In genomic region chr11:72683782-72684200, GRCh38 we compare ENCODE assay signal across 1 cellular context.
TF ChIP-seq lines count a peak whose summit lies in the region.

No MANE protein-coding gene starts in this region.

TF ChIP-seq in H1, 55 proteins besides CTCF, POLR2A, EP300 and RAD21 (continued from another document):
- TF ChIP-seq BRCA1 (IDR thresholded peaks at IDR 0.05; ENCODE audit: low read depth, low read length) (no peak), FOSL1 (IDR thresholded peaks at IDR 0.05; ENCODE audit: insufficient read depth, low read depth, low read length) (no peak), YY1 (IDR thresholded peaks at IDR 0.05; ENCODE audit: low read depth, low read length) (peak; percentile 19; the same call in 1 of the 2 replicates), TBP (IDR thresholded peaks at IDR 0.05; ENCODE audit: low read depth, low read length) (no peak; the same call in 1 of the 2 replicates), SRF (IDR thresholded peaks at IDR 0.05; ENCODE audit: low read depth, low read length) (no peak), CBX5 (IDR thresholded peaks at IDR 0.05; ENCODE audit: low read depth, low read length) (no peak)
